30 cellular contexts compared by ENCODE assay signal in genomic region chr1:119366424-119366823, GRCh38. TPM values are rescaled to one million over a fixed set of nuclear protein-coding genes. Genes with fewer than 3 reads are reported as not detected.
DNase-seq lines count a peak whose midpoint lies in the region; ATAC-seq and TF ChIP-seq lines count a peak whose summit lies in the region.
"Had no signal": no experiment of that assay in that cellular context is flagged by ENCODE, and none has a peak within 500 bp of the region (broad histone marks: within the 10 kb centered on the region; RNA-seq: fewer than 3 reads in every experiment).

No MANE protein-coding gene starts in this region.

- H3K4me3 Mint-ChIP-seq in endothelial cell (ENCODE audit: unreplicated experiment): no peak overlapping the region
- no peak overlapping the region for H3K4me3 Mint-ChIP-seq in activated CD8-positive, alpha-beta T cell treated with anti-CD3 and anti-CD28 coated beads, Interleukin-2, amount 10 ng/mL, durations not matched to agents 7 days and 5 days
- H3K4me3 Mint-ChIP-seq: activated naive CD4-positive, alpha-beta T cell treated with anti-CD3 and anti-CD28 coated beads for 36 hours; activated T-helper 1 cell treated with anti-CD3 and anti-CD28 coated beads, Interleukin-12 subunit alpha, Interleukin-12 subunit beta, Interleukin-2, Interleukin-4 antibody, amounts not matched to agents 30 ng/mL and 10 ng/mL and 1 ng/mL, durations not matched to agents 14 hours and 24 hours and 36 hours; CD4-positive, alpha-beta T cell; IgD-negative memory B cell; stimulated activated effector memory CD8-positive, alpha-beta T cell treated with anti-CD3 and anti-CD28 coated beads, Interleukin-12 subunit alpha, Interleukin-12 subunit beta, amount 100 ng/mL, for 72 hours; T-helper 2 cell treated with Interferon-gamma antibody and Interleukin-4, amounts not matched to agents 5 μg/mL and 100 μg/mL, for 36 hours; type B pancreatic cell had no signal

- ATAC-seq in GM18508 (IDR thresholded peaks at IDR 0.05; ENCODE audit: insufficient read depth, unreplicated experiment) (peak; percentile 57), GM19324 (IDR thresholded peaks at IDR 0.05; ENCODE audit: low FRiP score, unreplicated experiment) (peak; percentile 64), HG02642 (IDR thresholded peaks at IDR 0.05; ENCODE audit: poor library complexity, unreplicated experiment) (peak; percentile 51), HG03175 (IDR thresholded peaks at IDR 0.05; ENCODE audit: unreplicated experiment) (peak; percentile 78), gastroesophageal sphincter (no peak), GM21529 (IDR thresholded peaks at IDR 0.05; ENCODE audit: unreplicated experiment) (no peak)
- ATAC-seq in activated CD8-positive, alpha-beta T cell treated with anti-CD3 and anti-CD28 coated beads, Interleukin-2, amount 10 ng/mL, durations not matched to agents 7 days and 5 days: no peak
- ATAC-seq: left ventricle myocardium superior; right lobe of liver; stimulated activated effector memory CD8-positive, alpha-beta T cell treated with anti-CD3 and anti-CD28 coated beads, Interleukin-12 subunit alpha, Interleukin-12 subunit beta, amount 100 ng/mL, for 72 hours had no signal

- TF ChIP-seq CTCF in endothelial cell (IDR thresholded peaks at IDR 0.05; ENCODE audit: unreplicated experiment): no peak
- no peak for TF ChIP-seq CTCF in gastroesophageal sphincter (IDR thresholded peaks at IDR 0.05)

- H3K4me3 ChIP-seq in gastroesophageal sphincter: no peak overlapping the region
- H3K4me3 ChIP-seq: right lobe of liver had no signal

- no peak overlapping the region for H3K27ac ChIP-seq in gastroesophageal sphincter
- H3K27ac ChIP-seq: brain microvascular endothelial cell, right lobe of liver, VCaP had no signal

- no peaks in the 10 kb centered on the region for H3K36me3 ChIP-seq in gastroesophageal sphincter
- H3K36me3 ChIP-seq: brain microvascular endothelial cell had no signal

- no peaks in the 10 kb centered on the region for H3K9me3 Mint-ChIP-seq in endothelial cell (ENCODE audit: unreplicated experiment)
- H3K9me3 Mint-ChIP-seq in activated CD8-positive, alpha-beta T cell treated with anti-CD3 and anti-CD28 coated beads, Interleukin-2, amount 10 ng/mL, durations not matched to agents 7 days and 5 days (ENCODE audit: insufficient read depth): no peaks in the 10 kb centered on the region
- H3K9me3 Mint-ChIP-seq: activated naive CD4-positive, alpha-beta T cell treated with anti-CD3 and anti-CD28 coated beads for 36 hours; activated T-helper 1 cell treated with anti-CD3 and anti-CD28 coated beads, Interleukin-12 subunit alpha, Interleukin-12 subunit beta, Interleukin-2, Interleukin-4 antibody, amounts not matched to agents 30 ng/mL and 10 ng/mL and 1 ng/mL, durations not matched to agents 14 hours and 24 hours and 36 hours; CD4-positive, alpha-beta T cell; stimulated activated effector memory CD8-positive, alpha-beta T cell treated with anti-CD3 and anti-CD28 coated beads, Interleukin-12 subunit alpha, Interleukin-12 subunit beta, amount 100 ng/mL, for 72 hours; T-helper 2 cell treated with Interferon-gamma antibody and Interleukin-4, amounts not matched to agents 5 μg/mL and 100 μg/mL, for 36 hours; type B pancreatic cell had no signal

- CTCF ChIA-PET in activated CD8-positive, alpha-beta T cell treated with anti-CD3 and anti-CD28 coated beads, Interleukin-2, amount 10 ng/mL, durations not matched to agents 7 days and 5 days (lab: Charles Lee): interaction anchor here (0.9 to 1.5 kb wide), 7 partner anchors 19 to 225 kb away, joined by 3 to 13 read pairs (median 4); partner anchors contain the start of gene WARS2

- POLR2A ChIA-PET in activated CD8-positive, alpha-beta T cell treated with anti-CD3 and anti-CD28 coated beads, Interleukin-2, amount 10 ng/mL, durations not matched to agents 7 days and 5 days (lab: Charles Lee): no interaction called here

- H3K36me3 Mint-ChIP-seq in endothelial cell (ENCODE audit: low read depth, unreplicated experiment): no peaks in the 10 kb centered on the region
- no peaks in the 10 kb centered on the region for H3K36me3 Mint-ChIP-seq in activated CD8-positive, alpha-beta T cell treated with anti-CD3 and anti-CD28 coated beads, Interleukin-2, amount 10 ng/mL, durations not matched to agents 7 days and 5 days (ENCODE audit: low read depth)
- H3K36me3 Mint-ChIP-seq: IgD-negative memory B cell; stimulated activated effector memory CD8-positive, alpha-beta T cell treated with anti-CD3 and anti-CD28 coated beads, Interleukin-12 subunit alpha, Interleukin-12 subunit beta, amount 100 ng/mL, for 72 hours; type B pancreatic cell had no signal

- no peak overlapping the region for H3K27ac Mint-ChIP-seq in endothelial cell (ENCODE audit: unreplicated experiment)
- no peak overlapping the region for H3K27ac Mint-ChIP-seq in activated CD8-positive, alpha-beta T cell treated with anti-CD3 and anti-CD28 coated beads, Interleukin-2, amount 10 ng/mL, durations not matched to agents 7 days and 5 days
- H3K27ac Mint-ChIP-seq: activated naive CD4-positive, alpha-beta T cell treated with anti-CD3 and anti-CD28 coated beads for 36 hours; activated T-helper 1 cell treated with anti-CD3 and anti-CD28 coated beads, Interleukin-12 subunit alpha, Interleukin-12 subunit beta, Interleukin-2, Interleukin-4 antibody, amounts not matched to agents 30 ng/mL and 10 ng/mL and 1 ng/mL, durations not matched to agents 14 hours and 24 hours and 36 hours; CD4-positive, alpha-beta T cell; IgD-negative memory B cell; progenitor cell of endocrine pancreas; stimulated activated effector memory CD8-positive, alpha-beta T cell treated with anti-CD3 and anti-CD28 coated beads, Interleukin-12 subunit alpha, Interleukin-12 subunit beta, amount 100 ng/mL, for 72 hours; T-helper 2 cell treated with Interferon-gamma antibody and Interleukin-4, amounts not matched to agents 5 μg/mL and 100 μg/mL, for 36 hours; type B pancreatic cell had no signal

- TF ChIP-seq EP300 in gastroesophageal sphincter (IDR thresholded peaks at IDR 0.05): no peak

- no peaks in the 10 kb centered on the region for H3K27me3 ChIP-seq in gastroesophageal sphincter
- H3K27me3 ChIP-seq: brain microvascular endothelial cell, right lobe of liver had no signal

- no peaks in the 10 kb centered on the region for H3K9me3 ChIP-seq in gastroesophageal sphincter
- H3K9me3 ChIP-seq: right lobe of liver had no signal

- TF ChIP-seq POLR2A in gastroesophageal sphincter (IDR thresholded peaks at IDR 0.05): no peak

- DNase-seq in endothelial cell (ENCODE audit: low spot score): no peak
- DNase-seq in activated CD8-positive, alpha-beta T cell treated with anti-CD3 and anti-CD28 coated beads, Interleukin-2, amount 10 ng/mL, durations not matched to agents 7 days and 5 days: no peak
- DNase-seq: activated CD4-positive, alpha-beta T cell treated with anti-CD3 and anti-CD28 coated beads for 48 hours; activated naive CD4-positive, alpha-beta T cell treated with anti-CD3 and anti-CD28 coated beads for 36 hours; AML-193; brain microvascular endothelial cell; CD4-positive, alpha-beta T cell; EL; left ventricle myocardium superior; NCI-H446 treated with DMSO at 0.1 percent for 48 hours; NK-92 treated with Interleukin-12 subunit alpha and Interleukin-12 subunit beta, amount 100 ng/mL, for 24 hours; right lobe of liver; SHP77; stimulated activated CD4-positive, alpha-beta T cell treated with anti-CD3 and anti-CD28 coated beads, Interleukin-4, amount 100 ng/mL, for 1 hour; substantia nigra had no signal

- peaks cover 1% of the 10 kb centered on the region for H3K27me3 Mint-ChIP-seq in endothelial cell (ENCODE audit: unreplicated experiment)
- peaks cover 22% of the 10 kb centered on the region for H3K27me3 Mint-ChIP-seq in activated CD8-positive, alpha-beta T cell treated with anti-CD3 and anti-CD28 coated beads, Interleukin-2, amount 10 ng/mL, durations not matched to agents 7 days and 5 days (ENCODE audit: low read depth)

- peaks cover 6% of the 10 kb centered on the region for H3K4me1 Mint-ChIP-seq in endothelial cell (ENCODE audit: unreplicated experiment)
- no peaks in the 10 kb centered on the region for H3K4me1 Mint-ChIP-seq in activated CD8-positive, alpha-beta T cell treated with anti-CD3 and anti-CD28 coated beads, Interleukin-2, amount 10 ng/mL, durations not matched to agents 7 days and 5 days (ENCODE audit: low read depth)
- H3K4me1 Mint-ChIP-seq: IgD-negative memory B cell; stimulated activated effector memory CD8-positive, alpha-beta T cell treated with anti-CD3 and anti-CD28 coated beads, Interleukin-12 subunit alpha, Interleukin-12 subunit beta, amount 100 ng/mL, for 72 hours had no signal

- WGBS in gastroesophageal sphincter (ENCODE audit: low coverage in 1 of 2), 2 donors: 95 to 96% methylated on average over 3 of the region's 3 CpGs

- H3K4me1 ChIP-seq in gastroesophageal sphincter: no peaks in the 10 kb centered on the region

RNA-seq across cellular contexts. Expression of gene HAO2, which starts 2.2 kb away (rescaled TPM):
- total RNA-seq in endothelial cell (ENCODE audit: unreplicated experiment): not detected
- total RNA-seq in activated CD8-positive, alpha-beta T cell treated with anti-CD3 and anti-CD28 coated beads, Interleukin-2, amount 10 ng/mL, durations not matched to agents 7 days and 5 days: not detected
- not detected for total RNA-seq in gastroesophageal sphincter
- total RNA-seq: activated naive CD4-positive, alpha-beta T cell treated with anti-CD3 and anti-CD28 coated beads for 36 hours; activated T-helper 1 cell treated with anti-CD3 and anti-CD28 coated beads, Interleukin-12 subunit alpha, Interleukin-12 subunit beta, Interleukin-2, Interleukin-4 antibody, amounts not matched to agents 30 ng/mL and 10 ng/mL and 1 ng/mL, durations not matched to agents 14 hours and 24 hours and 36 hours; CD4-positive, alpha-beta T cell; chondrocyte; endothelial cell of umbilical vein; left ventricle myocardium superior; progenitor cell of endocrine pancreas had no signal

RNA-seq across cellular contexts. Expression of gene HSD3B2, which starts 48.5 kb away (rescaled TPM):
- total RNA-seq in endothelial cell (ENCODE audit: unreplicated experiment) (not detected), gastroesophageal sphincter (not detected)
- not detected for total RNA-seq in activated CD8-positive, alpha-beta T cell treated with anti-CD3 and anti-CD28 coated beads, Interleukin-2, amount 10 ng/mL, durations not matched to agents 7 days and 5 days
- total RNA-seq: activated naive CD4-positive, alpha-beta T cell treated with anti-CD3 and anti-CD28 coated beads for 36 hours; activated T-helper 1 cell treated with anti-CD3 and anti-CD28 coated beads, Interleukin-12 subunit alpha, Interleukin-12 subunit beta, Interleukin-2, Interleukin-4 antibody, amounts not matched to agents 30 ng/mL and 10 ng/mL and 1 ng/mL, durations not matched to agents 14 hours and 24 hours and 36 hours; CD4-positive, alpha-beta T cell; chondrocyte; endothelial cell of umbilical vein; left ventricle myocardium superior; progenitor cell of endocrine pancreas had no signal

Comparison
In these comparisons a context has a peak if more than half of its experiments do, and no peak if none do; other contexts are left out.
1. ATAC-seq: peak in GM18508 (single experiment), GM19324 (single experiment), HG02642 (single experiment) and HG03175 (single experiment); none in activated CD8-positive, alpha-beta T cell treated with anti-CD3 and anti-CD28 coated beads, Interleukin-2, amount 10 ng/mL, durations not matched to agents 7 days and 5 days (single experiment), gastroesophageal sphincter (single experiment) and GM21529 (single experiment).